In genomic region chr5:58454025-58454424, GRCh38 we compare ENCODE assay signal across 1 cellular context.
TF ChIP-seq lines count a peak whose summit lies in the region.

No MANE protein-coding gene starts in this region.

TF ChIP-seq in neural cell, 6 proteins besides CTCF, POLR2A, EP300 and RAD21 (continued from another document):
- no peak for TF ChIP-seq REST (IDR thresholded peaks at IDR 0.05; ENCODE audit: borderline replicate concordance)
